ENCODE assay signal across 24 cellular contexts in genomic region chr2:191446910-191447309, GRCh38.
"Had no signal": no experiment of that assay in that cellular context is flagged by ENCODE, and none has a peak within 500 bp of the region (broad histone marks: within the 10 kb centered on the region; RNA-seq: fewer than 3 reads in every experiment).

No MANE protein-coding gene starts in this region.

- H3K4me1 Mint-ChIP-seq: naive B cell had no signal

- H2AFZ ChIP-seq: parathyroid adenoma had no signal

- H3K27ac Mint-ChIP-seq: dendritic cell treated with granulocyte-macrophage colony-stimulating factor and Interleukin-4, amounts not matched to agents 40 ng/mL and 50 ng/mL, for 4 days; effector memory CD8-positive, alpha-beta T cell; naive B cell; nephron; type B pancreatic cell had no signal

- H3K27me3 Mint-ChIP-seq: dendritic cell treated with granulocyte-macrophage colony-stimulating factor and Interleukin-4, amounts not matched to agents 40 ng/mL and 50 ng/mL, for 4 days; type B pancreatic cell had no signal

- H3K4me3 ChIP-seq: esophagus muscularis mucosa, gastroesophageal sphincter, lung, psoas muscle had no signal

- H3K36me3 Mint-ChIP-seq: naive B cell, type B pancreatic cell had no signal

- H3K36me3 ChIP-seq: esophagus muscularis mucosa, gastroesophageal sphincter had no signal

- H3K4me1 ChIP-seq: parathyroid adenoma, psoas muscle had no signal

- H3K79me2 ChIP-seq: parathyroid adenoma had no signal

- H3K9me3 Mint-ChIP-seq: effector memory CD8-positive, alpha-beta T cell; nephron; type B pancreatic cell had no signal

- H3K9me3 ChIP-seq: esophagus muscularis mucosa, gastroesophageal sphincter, psoas muscle had no signal

- H3K27me3 ChIP-seq: esophagus muscularis mucosa, gastroesophageal sphincter had no signal

- H3K9ac ChIP-seq: parathyroid adenoma had no signal

- H3K27ac ChIP-seq: epithelial cell of prostate, esophagus muscularis mucosa, gastroesophageal sphincter, parathyroid adenoma, psoas muscle had no signal

- FAIRE-seq: colon, kidney, urothelium cell line had no signal

- H3K4me3 Mint-ChIP-seq: dendritic cell treated with granulocyte-macrophage colony-stimulating factor and Interleukin-4, amounts not matched to agents 40 ng/mL and 50 ng/mL, for 4 days; effector memory CD8-positive, alpha-beta T cell; naive B cell; nephron; type B pancreatic cell had no signal

- DNase-seq: effector memory CD8-positive, alpha-beta T cell; foreskin fibroblast; glutamatergic neuron; kidney; left cardiac atrium; left ventricle myocardium superior; mesenchymal stem cell; midbrain; naive B cell; occipital lobe; psoas muscle; retina; stimulated activated CD4-positive, alpha-beta T cell treated with anti-CD3 and anti-CD28 coated beads, Interleukin-12 subunit alpha, Interleukin-12 subunit beta, amount 100 ng/mL, for 4 hours; stimulated activated naive CD4-positive, alpha-beta T cell treated with Interleukin-2 at 50 U/mL for 16 hours had no signal
